Comparison of ENCODE assay signal across 1 cellular context in the genomic region with DNA sequence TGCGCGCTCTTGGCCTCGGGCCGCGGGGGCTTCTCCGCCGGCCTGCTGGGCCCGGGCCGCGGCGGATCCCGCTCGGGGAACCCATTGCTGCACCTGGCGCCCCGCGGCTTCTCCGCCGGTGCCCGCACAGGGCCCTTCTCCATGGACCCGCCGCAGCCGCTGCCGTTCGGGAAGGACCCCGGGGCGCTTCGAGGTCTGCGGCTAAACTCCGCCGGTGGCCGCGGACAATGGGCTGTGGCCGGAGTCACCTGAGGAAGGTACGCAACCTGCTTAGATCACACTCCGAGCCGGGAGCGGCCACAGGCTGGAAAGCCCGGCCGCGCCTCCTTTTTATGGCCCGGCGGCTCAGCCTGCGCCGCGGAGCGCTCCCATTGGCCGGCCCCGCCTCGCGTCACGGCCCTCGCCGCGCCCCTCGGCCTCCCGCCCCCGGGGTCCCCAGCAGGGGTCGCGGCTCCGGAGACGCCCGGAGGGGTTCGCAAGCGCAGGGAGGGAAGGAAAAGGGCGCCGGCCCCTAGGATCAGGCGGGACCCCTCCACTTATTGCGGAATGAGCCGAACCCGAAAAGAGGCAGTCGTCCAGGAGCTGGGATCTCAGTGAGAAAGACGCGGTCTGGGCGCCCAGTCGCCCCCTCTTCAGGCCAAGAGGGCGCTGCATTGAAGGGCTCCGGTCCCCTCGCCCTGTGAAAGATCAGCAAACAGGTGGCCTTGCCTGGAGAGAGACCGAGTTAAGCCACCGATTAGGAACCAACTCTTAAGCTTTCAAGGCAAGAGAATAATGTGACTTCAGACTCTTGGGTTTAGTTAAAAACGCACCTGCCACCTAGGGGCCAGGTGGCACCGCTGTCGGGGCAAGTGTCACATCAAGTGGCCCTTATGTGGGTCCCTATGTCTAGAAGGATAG.
TF ChIP-seq lines count a peak whose summit lies in the region.

A gene with protein sequence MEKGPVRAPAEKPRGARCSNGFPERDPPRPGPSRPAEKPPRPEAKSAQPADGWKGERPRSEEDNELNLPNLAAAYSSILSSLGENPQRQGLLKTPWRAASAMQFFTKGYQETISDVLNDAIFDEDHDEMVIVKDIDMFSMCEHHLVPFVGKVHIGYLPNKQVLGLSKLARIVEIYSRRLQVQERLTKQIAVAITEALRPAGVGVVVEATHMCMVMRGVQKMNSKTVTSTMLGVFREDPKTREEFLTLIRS (minus strand): TSS at position 306 of the 900 bp plus-strand sequence. CDS start 163 bp downstream, at position 143.

TF ChIP-seq in WTC11, 78 proteins besides CTCF, POLR2A, EP300 and RAD21 (continued from another document):
- TF ChIP-seq ZNF219 (CRISPR knock-in tag; IDR thresholded peaks at IDR 0.05; ENCODE audit: borderline replicate concordance) (peak; percentile 17; the same call in 1 of the 2 replicates), EMX1 (CRISPR knock-in tag; IDR thresholded peaks at IDR 0.05) (0 out of 2 replicates have a peak, but pooled peaks have one; percentile 55)
- TF ChIP-seq, protein P1, sequence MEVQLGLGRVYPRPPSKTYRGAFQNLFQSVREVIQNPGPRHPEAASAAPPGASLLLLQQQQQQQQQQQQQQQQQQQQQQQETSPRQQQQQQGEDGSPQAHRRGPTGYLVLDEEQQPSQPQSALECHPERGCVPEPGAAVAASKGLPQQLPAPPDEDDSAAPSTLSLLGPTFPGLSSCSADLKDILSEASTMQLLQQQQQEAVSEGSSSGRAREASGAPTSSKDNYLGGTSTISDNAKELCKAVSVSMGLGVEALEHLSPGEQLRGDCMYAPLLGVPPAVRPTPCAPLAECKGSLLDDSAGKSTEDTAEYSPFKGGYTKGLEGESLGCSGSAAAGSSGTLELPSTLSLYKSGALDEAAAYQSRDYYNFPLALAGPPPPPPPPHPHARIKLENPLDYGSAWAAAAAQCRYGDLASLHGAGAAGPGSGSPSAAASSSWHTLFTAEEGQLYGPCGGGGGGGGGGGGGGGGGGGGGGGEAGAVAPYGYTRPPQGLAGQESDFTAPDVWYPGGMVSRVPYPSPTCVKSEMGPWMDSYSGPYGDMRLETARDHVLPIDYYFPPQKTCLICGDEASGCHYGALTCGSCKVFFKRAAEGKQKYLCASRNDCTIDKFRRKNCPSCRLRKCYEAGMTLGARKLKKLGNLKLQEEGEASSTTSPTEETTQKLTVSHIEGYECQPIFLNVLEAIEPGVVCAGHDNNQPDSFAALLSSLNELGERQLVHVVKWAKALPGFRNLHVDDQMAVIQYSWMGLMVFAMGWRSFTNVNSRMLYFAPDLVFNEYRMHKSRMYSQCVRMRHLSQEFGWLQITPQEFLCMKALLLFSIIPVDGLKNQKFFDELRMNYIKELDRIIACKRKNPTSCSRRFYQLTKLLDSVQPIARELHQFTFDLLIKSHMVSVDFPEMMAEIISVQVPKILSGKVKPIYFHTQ (CRISPR knock-in tag; IDR thresholded peaks at IDR 0.05): no peak; the same call in 1 of the 2 replicates
- TF ChIP-seq, protein P2, sequence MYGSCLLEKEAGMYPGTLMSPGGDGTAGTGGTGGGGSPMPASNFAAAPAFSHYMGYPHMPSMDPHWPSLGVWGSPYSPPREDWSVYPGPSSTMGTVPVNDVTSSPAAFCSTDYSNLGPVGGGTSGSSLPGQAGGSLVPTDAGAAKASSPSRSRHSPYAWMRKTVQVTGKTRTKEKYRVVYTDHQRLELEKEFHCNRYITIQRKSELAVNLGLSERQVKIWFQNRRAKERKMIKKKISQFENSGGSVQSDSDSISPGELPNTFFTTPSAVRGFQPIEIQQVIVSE (CRISPR knock-in tag; IDR thresholded peaks at IDR 0.05; ENCODE audit: borderline replicate concordance): no peak
